8 cellular contexts compared by ENCODE assay signal in genomic region chr11:129894281-129895125, GRCh38. TPM values are rescaled to one million over a fixed set of nuclear protein-coding genes. Genes with fewer than 3 reads are reported as not detected.
A peak's percentile ranks its signal among the peaks of the same experiment; 100 is the strongest.
DNase-seq lines count a peak whose midpoint lies in the region; ATAC-seq and TF ChIP-seq lines count a peak whose summit lies in the region.

No MANE protein-coding gene starts in this region.

- no peaks in the 10 kb centered on the region for H3K9me3 Mint-ChIP-seq in natural killer cell

- H3K4me3 ChIP-seq in SK-N-MC = peak overlapping the region; percentile 96
- H3K4me3 ChIP-seq in epithelial cell of proximal tubule (ENCODE audit: low read depth, low read length) = peak overlapping the region; percentile 86

- H3K9ac ChIP-seq in SK-N-MC (ENCODE audit: insufficient read length) = peak overlapping the region; percentile 91

- peak; percentile 63 for DNase-seq in NCI-H526 treated with DMSO at 0.1 percent for 48 hours (lab: John Stamatoyannopoulos, UW)
- DNase-seq in NCI-H526 (lab: John Stamatoyannopoulos, UW) = no peak
- DNase-seq in SK-N-MC (ENCODE audit: low read depth, low spot score) = no peak
- no peak for DNase-seq in epithelial cell of proximal tubule (ENCODE audit: low read depth)
- DNase-seq in natural killer cell = no peak

- peak overlapping the region; percentile 91 for H3K4me3 Mint-ChIP-seq in natural killer cell

- H3K27me3 Mint-ChIP-seq in natural killer cell (ENCODE audit: low read depth in 2 of 2) = no peaks in the 10 kb centered on the region

- intact Hi-C loops in natural killer cell (cut with micrococcal nuclease) = loop anchor here (5.0 to 10.0 kb wide), 2 partner anchors 170 to 1023 kb away; partner anchors contain the start of genes APLP2 and SNX19

- H3K4me1 Mint-ChIP-seq in natural killer cell = peaks cover 25 to 34% of the 10 kb centered on the region in 2 donors

- H3K27ac ChIP-seq in SK-N-MC = no peak overlapping the region

- no peak for TF ChIP-seq CTCF in epithelial cell of proximal tubule (conservative IDR thresholded peaks at IDR 0.05; ENCODE audit: low read depth, low read length)
- no peak for TF ChIP-seq CTCF in natural killer cell (IDR thresholded peaks at IDR 0.05)

- no peaks in the 10 kb centered on the region for H3K9me3 ChIP-seq in SK-N-MC (ENCODE audit: low read depth, low read length)

- H3K27ac Mint-ChIP-seq in natural killer cell = peak overlapping the region; percentile 74 to 90

- no peaks in the 10 kb centered on the region for H3K36me3 Mint-ChIP-seq in natural killer cell

- H3K36me3 ChIP-seq in SK-N-MC (ENCODE audit: insufficient read depth, low read length) = peaks cover 34% of the 10 kb centered on the region

- peak; percentile 32 for ATAC-seq in HG03025 (IDR thresholded peaks at IDR 0.05; ENCODE audit: low FRiP score, unreplicated experiment)
- ATAC-seq in natural killer cell = peak; percentile 8 to 22 (median 9)
- ATAC-seq in GM18517 (IDR thresholded peaks at IDR 0.05; ENCODE audit: unreplicated experiment) = no peak
- ATAC-seq in GM19023 (IDR thresholded peaks at IDR 0.05; ENCODE audit: unreplicated experiment) = no peak

RNA-seq across cellular contexts. Expression of gene NFRKB, which starts 0.9 kb away (rescaled TPM):
- total RNA-seq in epithelial cell of proximal tubule (13.5 and 23.4 TPM in 2 replicates), natural killer cell (10 to 100 TPM; 26.9 to 36.3 (median 35.2) TPM)

Comparison
In these comparisons a context has a peak if more than half of its experiments do, and no peak if none do; other contexts are left out.
1. ATAC-seq: peak in HG03025 (single experiment) and natural killer cell (3 of 3); none in GM18517 (single experiment) and GM19023 (single experiment).